Comparison of ENCODE assay signal across 7 cellular contexts in genomic region chr2:46569061-46569560, GRCh38. TPM values are rescaled to one million over a fixed set of nuclear protein-coding genes. Genes with fewer than 3 reads are reported as not detected.
DNase-seq lines count a peak whose midpoint lies in the region; ATAC-seq and TF ChIP-seq lines count a peak whose summit lies in the region.

No MANE protein-coding gene starts in this region.

- intact Hi-C loops in natural killer cell (cut with micrococcal nuclease) = loop anchor here (1.0 to 2.0 kb wide), 2 partner anchors 24 to 34 kb away; no protein-coding TSS in a partner anchor

- no peak overlapping the region for H3K4me3 ChIP-seq in astrocyte of the spinal cord (ENCODE audit: low read depth, low read length)

- H3K4me3 Mint-ChIP-seq in natural killer cell = peak overlapping the region; percentile 91

- ATAC-seq in GM19372 (IDR thresholded peaks at IDR 0.05; ENCODE audit: low read depth, unreplicated experiment) = peak; percentile 85
- peak; percentile 80 for ATAC-seq in HG03342 (IDR thresholded peaks at IDR 0.05; ENCODE audit: unreplicated experiment)
- ATAC-seq in natural killer cell = peak; percentile 87 to 91 (median 90)
- ATAC-seq in omental fat pad (ENCODE audit: low FRiP score) = no peak

- H3K27me3 Mint-ChIP-seq in natural killer cell (ENCODE audit: low read depth in 2 of 2) = no peaks in the 10 kb centered on the region

- TF ChIP-seq CTCF in astrocyte of the spinal cord (IDR thresholded peaks at IDR 0.05; ENCODE audit: low read depth, low read length) (no peak), natural killer cell (IDR thresholded peaks at IDR 0.05) (no peak), omental fat pad (IDR thresholded peaks at IDR 0.05) (no peak)

- H3K9me3 Mint-ChIP-seq in natural killer cell = no peaks in the 10 kb centered on the region

- peaks cover 72% of the 10 kb centered on the region in 2 donors for H3K4me1 Mint-ChIP-seq in natural killer cell

- no peaks in the 10 kb centered on the region for H3K36me3 Mint-ChIP-seq in natural killer cell

- peak overlapping the region; percentile 95 to 99 for H3K27ac Mint-ChIP-seq in natural killer cell

- DNase-seq in astrocyte of the spinal cord (ENCODE audit: low read depth, low spot score) (peak; percentile 40), natural killer cell (no peak), omental fat pad (ENCODE audit: low spot score) (no peak), SK-N-DZ (ENCODE audit: low spot score) (no peak)
- DNase-seq in activated CD4-positive, CD25-positive, alpha-beta regulatory T cell treated with anti-CD3 and anti-CD28 coated beads, Interleukin-2, amount 50 U/mL, for 72 hours = no peak

- in situ Hi-C loops in astrocyte of the spinal cord (cut with HindIII; ENCODE audit: low sequenced_read_pairs) = no loop called here

RNA-seq across cellular contexts. Expression of gene ATP6V1E2, which starts 26.7 kb away (rescaled TPM):
- total RNA-seq in natural killer cell (10 to 100 TPM in 1 of 3 donors, 1 to 10 TPM in 2; 5.5 to 10.5 (median 7.9) TPM), omental fat pad (1 to 10 TPM; 4.2 to 5.7 (median 5.3) TPM)
- 7.8 and 9.2 TPM in 2 replicates for polyA plus RNA-seq in SK-N-DZ (2014; cell fraction: cytosol; rRNA removed)
- polyA plus RNA-seq in SK-N-DZ (2014; cell fraction: nucleus; rRNA removed) = 5.2 and 9.1 TPM in 2 replicates

RNA-seq across cellular contexts. Expression of gene RHOQ, which starts 26.8 kb away (rescaled TPM):
- total RNA-seq in natural killer cell (100 to 1,000 TPM in 2 of 3 donors, 10 to 100 TPM in 1; 93.7 to 131 (median 102) TPM), omental fat pad (100 to 1,000 TPM; 154 to 310 (median 195) TPM)
- polyA plus RNA-seq in SK-N-DZ (2014; cell fraction: cytosol; rRNA removed) = 31.1 and 33.1 TPM in 2 replicates
- 22.1 and 36.0 TPM in 2 replicates for polyA plus RNA-seq in SK-N-DZ (2014; cell fraction: nucleus; rRNA removed)

RNA-seq across cellular contexts. Expression of gene PIGF, which starts 47.7 kb away (rescaled TPM):
- total RNA-seq in natural killer cell (10 to 100 TPM; 12.3 to 25.4 (median 16.0) TPM), omental fat pad (10 to 100 TPM; 13.8 to 25.4 (median 21.5) TPM)
- 25.1 and 26.8 TPM in 2 replicates for polyA plus RNA-seq in SK-N-DZ (2014; cell fraction: cytosol; rRNA removed)
- 40.0 and 43.9 TPM in 2 replicates for polyA plus RNA-seq in SK-N-DZ (2014; cell fraction: nucleus; rRNA removed)

RNA-seq across cellular contexts. Expression of gene CRIPT, which starts 47.9 kb away (rescaled TPM):
- 10 to 100 TPM; 27.3 to 34.3 (median 30.3) TPM for total RNA-seq in natural killer cell
- total RNA-seq in omental fat pad = 10 to 100 TPM in 3 of 4 donors, 1 to 10 TPM in 1; 7.7 to 21.6 (median 17.2) TPM
- 21.3 and 25.9 TPM in 2 replicates for polyA plus RNA-seq in SK-N-DZ (2014; cell fraction: cytosol; rRNA removed)
- polyA plus RNA-seq in SK-N-DZ (2014; cell fraction: nucleus; rRNA removed) = 13.5 and 15.0 TPM in 2 replicates
